In the genomic region with DNA sequence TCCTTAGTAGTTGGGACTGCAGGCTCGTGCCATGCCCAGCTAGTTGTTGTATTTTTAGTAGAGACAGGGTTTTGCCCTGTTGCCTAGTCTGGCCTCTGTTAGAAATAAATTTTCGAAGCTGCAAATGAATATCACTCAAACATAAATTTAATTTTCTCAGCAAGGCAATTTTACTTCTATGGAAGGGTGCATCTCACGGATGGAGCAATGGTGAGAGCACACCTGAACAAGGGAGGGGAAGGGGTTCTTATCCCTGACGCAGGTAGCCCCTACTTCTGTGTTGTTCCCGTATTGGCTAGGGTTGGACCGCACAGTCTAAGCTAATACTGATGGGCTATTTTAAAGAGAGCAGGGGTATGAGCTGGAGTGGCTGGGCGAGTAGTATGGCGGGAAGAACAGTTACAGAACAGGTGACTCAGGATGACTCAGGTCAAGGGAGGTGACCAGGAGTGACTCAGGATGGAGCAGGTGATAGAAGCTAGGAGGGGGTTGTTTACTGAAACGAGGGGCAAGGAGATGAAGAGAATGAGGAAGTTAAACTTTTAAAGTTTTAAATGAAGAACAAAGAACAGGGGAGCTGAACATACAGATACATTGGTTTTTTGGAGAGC, we compare ENCODE assay signal across 10 cellular contexts. TPM values are rescaled to one million over a fixed set of nuclear protein-coding genes. Genes with fewer than 3 reads are reported as not detected.
DNase-seq lines count a peak whose midpoint lies in the region; ATAC-seq and TF ChIP-seq lines count a peak whose summit lies in the region.
"Had no signal": no experiment of that assay in that cellular context is flagged by ENCODE, and none has a peak within 500 bp of the region (broad histone marks: within the 10 kb centered on the region; RNA-seq: fewer than 3 reads in every experiment).

No MANE protein-coding gene starts in this region.

- peak; percentile 42 for DNase-seq in Calu3
- DNase-seq in activated naive CD4-positive, alpha-beta T cell treated with anti-CD3 and anti-CD28 coated beads, Interleukin-2, amount 50 U/mL, for 72 hours (ENCODE audit: low spot score in 2 of 2), result no peak
- no peak for DNase-seq in naive thymus-derived CD4-positive, alpha-beta T cell
- DNase-seq in heart right ventricle, result no peak
- no peak for DNase-seq in putamen (ENCODE audit: low spot score)
- DNase-seq: NCI-H1092 treated with DMSO at 0.1 percent for 48 hours, testis had no signal

- peak in 1 of 2 donors; percentile 43 for ATAC-seq in activated naive CD4-positive, alpha-beta T cell treated with anti-CD3 and anti-CD28 coated beads, Interleukin-2, amount 50 U/mL, for 72 hours
- no peak for ATAC-seq in naive thymus-derived CD4-positive, alpha-beta T cell
- ATAC-seq in heart right ventricle (no peak), GM19351 (IDR thresholded peaks at IDR 0.05; ENCODE audit: unreplicated experiment) (no peak)

- H3K4me1 Mint-ChIP-seq in Calu3 (ENCODE audit: low read depth, unreplicated experiment) (peaks cover 22% of the 10 kb centered on the region), IgD-negative memory B cell (peaks cover 31 to 47% (median 44%) of the 10 kb centered on the region in 3 donors)
- H3K4me1 Mint-ChIP-seq in naive thymus-derived CD4-positive, alpha-beta T cell, result peaks cover 43 to 83% (median 68%) of the 10 kb centered on the region in 7 donors

- 98% methylated on average over 9 of the region's 9 CpGs for WGBS in heart right ventricle, 2 donors

- peaks cover 7 to 41% (median 19%) of the 10 kb centered on the region in 3 experiments for H3K36me3 ChIP-seq in naive thymus-derived CD4-positive, alpha-beta T cell (ENCODE audit: control insufficient read depth in 2 of 3, insufficient read depth in 3 of 3, low read length in 3 of 3)
- H3K36me3 ChIP-seq in heart right ventricle, result peaks cover 0 to 69% (median 18%) of the 10 kb centered on the region in 9 donors

- H3K36me3 Mint-ChIP-seq in Calu3 (ENCODE audit: insufficient read depth, unreplicated experiment) (peaks cover 78% of the 10 kb centered on the region), IgD-negative memory B cell (peaks cover 9% of the 10 kb centered on the region)
- H3K36me3 Mint-ChIP-seq in activated naive CD4-positive, alpha-beta T cell treated with anti-CD3 and anti-CD28 coated beads, Interleukin-2, amount 50 U/mL, for 72 hours, result peaks cover 37 to 59% of the 10 kb centered on the region in 2 donors
- peaks cover 10 to 54% (median 38%) of the 10 kb centered on the region in 5 donors for H3K36me3 Mint-ChIP-seq in naive thymus-derived CD4-positive, alpha-beta T cell

- no peaks in the 10 kb centered on the region for H3K27me3 ChIP-seq in naive thymus-derived CD4-positive, alpha-beta T cell (ENCODE audit: control insufficient read depth in 2 of 2, insufficient read depth in 2 of 2, low read length in 2 of 2)
- H3K27me3 ChIP-seq in heart right ventricle, result no peaks in the 10 kb centered on the region
- H3K27me3 ChIP-seq: testis had no signal

- peaks cover 31 to 61% of the 10 kb centered on the region in 2 donors for H3K4me1 ChIP-seq in naive thymus-derived CD4-positive, alpha-beta T cell (ENCODE audit: control insufficient read depth in 2 of 2, insufficient read depth in 2 of 2, low read length in 2 of 2)
- peaks cover 0 to 38% (median 21%) of the 10 kb centered on the region in 9 donors for H3K4me1 ChIP-seq in heart right ventricle
- H3K4me1 ChIP-seq: testis had no signal

- H3K27me3 Mint-ChIP-seq in Calu3 (ENCODE audit: unreplicated experiment) (no peaks in the 10 kb centered on the region), IgD-negative memory B cell (no peaks in the 10 kb centered on the region)
- H3K27me3 Mint-ChIP-seq in naive thymus-derived CD4-positive, alpha-beta T cell, result no peaks in the 10 kb centered on the region
- H3K27me3 Mint-ChIP-seq: central memory CD8-positive, alpha-beta T cell had no signal

- H3K9me3 Mint-ChIP-seq in Calu3 (ENCODE audit: low read depth, unreplicated experiment), result peaks cover 8% of the 10 kb centered on the region
- H3K9me3 Mint-ChIP-seq in IgD-negative memory B cell, result peaks cover 0 to 5% (median 5%) of the 10 kb centered on the region in 3 donors
- peaks cover 6 to 11% of the 10 kb centered on the region in 2 donors for H3K9me3 Mint-ChIP-seq in activated naive CD4-positive, alpha-beta T cell treated with anti-CD3 and anti-CD28 coated beads, Interleukin-2, amount 50 U/mL, for 72 hours
- peaks cover 2 to 15% (median 5%) of the 10 kb centered on the region in 11 donors for H3K9me3 Mint-ChIP-seq in naive thymus-derived CD4-positive, alpha-beta T cell

- H3K9me3 ChIP-seq in naive thymus-derived CD4-positive, alpha-beta T cell (ENCODE audit: control insufficient read depth in 2 of 3, low read length in 3 of 3), result peaks cover 0 to 5% (median 0%) of the 10 kb centered on the region in 3 experiments
- peaks cover 0 to 9% (median 0%) of the 10 kb centered on the region in 11 donors for H3K9me3 ChIP-seq in heart right ventricle
- H3K9me3 ChIP-seq: testis had no signal

- H3K4me3 Mint-ChIP-seq in Calu3 (ENCODE audit: low read depth, unreplicated experiment) (no peak overlapping the region), IgD-negative memory B cell (peak overlapping the region in 3 of 4 donors; percentile 41 to 86 (median 65))
- H3K4me3 Mint-ChIP-seq in naive thymus-derived CD4-positive, alpha-beta T cell, result peak overlapping the region; percentile 26 to 75 (median 62)
- H3K4me3 Mint-ChIP-seq: central memory CD8-positive, alpha-beta T cell had no signal

- H3K27ac Mint-ChIP-seq in Calu3 (ENCODE audit: unreplicated experiment), result peak overlapping the region; percentile 83
- peak overlapping the region; percentile 85 to 98 (median 94) for H3K27ac Mint-ChIP-seq in IgD-negative memory B cell
- H3K27ac Mint-ChIP-seq in activated naive CD4-positive, alpha-beta T cell treated with anti-CD3 and anti-CD28 coated beads, Interleukin-2, amount 50 U/mL, for 72 hours, result peak overlapping the region; percentile 37 to 92
- peak overlapping the region; percentile 57 to 84 (median 79) for H3K27ac Mint-ChIP-seq in naive thymus-derived CD4-positive, alpha-beta T cell

- POLR2A ChIA-PET in naive thymus-derived CD4-positive, alpha-beta T cell (lab: Charles Lee), result interaction anchor here (0.9 to 8.4 kb wide), 5 partner anchors 10 to 35 kb away, joined by 3 to 60 read pairs (median 4); no protein-coding TSS in a partner anchor

- CTCF ChIA-PET in Calu3 (lab: Charles Lee), result no interaction called here
- CTCF ChIA-PET in naive thymus-derived CD4-positive, alpha-beta T cell (lab: Charles Lee), result interaction anchor here (0.6 to 1.2 kb wide), 4 partner anchors 17 to 113 kb away, joined by 3 to 4 read pairs (median 4); no protein-coding TSS in a partner anchor

- BruUV-seq in Calu3 (replicated peaks; lab: Mats Ljungman, UMichigan), result no TSS peak

- intact Hi-C loops in Calu3 (cut with micrococcal nuclease; ENCODE audit: unreplicated experiment), result no loop called here
- intact Hi-C loops in naive thymus-derived CD4-positive, alpha-beta T cell (cut with micrococcal nuclease), result no loop called here
- intact Hi-C loops in heart right ventricle (cut with DNase I), result no loop called here

- no peak overlapping the region for H3K27ac ChIP-seq in naive thymus-derived CD4-positive, alpha-beta T cell (ENCODE audit: low read depth, low read length)
- H3K27ac ChIP-seq in heart right ventricle, result no peak overlapping the region
- H3K27ac ChIP-seq: testis had no signal

- no peak for TF ChIP-seq CTCF in Calu3 (IDR thresholded peaks at IDR 0.05; ENCODE audit: unreplicated experiment)
- no peak for TF ChIP-seq CTCF in heart right ventricle (IDR thresholded peaks at IDR 0.05)

- no peak overlapping the region for H3K4me3 ChIP-seq in naive thymus-derived CD4-positive, alpha-beta T cell (ENCODE audit: low read length)
- H3K4me3 ChIP-seq in heart right ventricle, result no peak overlapping the region
- H3K4me3 ChIP-seq: testis had no signal

RNA-seq across cellular contexts. Expression of a gene that starts 7.5 kb away (rescaled TPM):
- total RNA-seq in Calu3 (2022), result 101 and 106 TPM in 2 replicates
- polyA plus RNA-seq in IgD-negative memory B cell, result 23.9 TPM
- total RNA-seq in activated naive CD4-positive, alpha-beta T cell treated with anti-CD3 and anti-CD28 coated beads, Interleukin-2, amount 50 U/mL, for 72 hours, result 10 to 100 TPM; 87.2 to 97.9 TPM
- 100 to 1,000 TPM; 107 to 278 (median 268) TPM for total RNA-seq in naive thymus-derived CD4-positive, alpha-beta T cell
- polyA plus RNA-seq in naive thymus-derived CD4-positive, alpha-beta T cell, result 10 to 100 TPM; 19.1 to 21.1 TPM
- total RNA-seq in heart right ventricle, result 10 to 100 TPM; 30.7 to 43.7 (median 40.5) TPM
- 10 to 100 TPM in 1 of 2 donors, 1 to 10 TPM in 1; 3.7 to 17.6 TPM for polyA plus RNA-seq in heart right ventricle

RNA-seq across cellular contexts. Expression of a gene that starts 29.1 kb away (rescaled TPM):
- 24.4 and 33.9 TPM in 2 replicates for total RNA-seq in Calu3 (2022)
- polyA plus RNA-seq in IgD-negative memory B cell, result 8.1 TPM
- total RNA-seq in activated naive CD4-positive, alpha-beta T cell treated with anti-CD3 and anti-CD28 coated beads, Interleukin-2, amount 50 U/mL, for 72 hours, result 10 to 100 TPM; 26.3 to 65.6 TPM
- 10 to 100 TPM; 26.8 to 41.9 (median 32.5) TPM for total RNA-seq in naive thymus-derived CD4-positive, alpha-beta T cell
- 1 to 10 TPM; 2.7 to 4.2 TPM for polyA plus RNA-seq in naive thymus-derived CD4-positive, alpha-beta T cell
- 10 to 100 TPM; 16.4 to 31.9 (median 23.0) TPM for total RNA-seq in heart right ventricle
- 10 to 100 TPM in 1 of 2 donors, 1 to 10 TPM in 1; 4.4 to 16.6 TPM for polyA plus RNA-seq in heart right ventricle
